Comparison of ENCODE assay signal across 26 cellular contexts in genomic region chr9:119758241-119758640, GRCh38.
"Had no signal": no experiment of that assay in that cellular context is flagged by ENCODE, and none has a peak within 500 bp of the region (broad histone marks: within the 10 kb centered on the region; RNA-seq: fewer than 3 reads in every experiment).

No MANE protein-coding gene starts in this region.

- DNase-seq: activated CD4-positive, alpha-beta memory T cell treated with anti-CD3 and anti-CD28 coated beads for 36 hours; activated CD4-positive, alpha-beta T cell treated with anti-CD3 and anti-CD28 coated beads for 48 hours; activated CD8-positive, alpha-beta memory T cell treated with anti-CD3 and anti-CD28 coated beads, Interleukin-2, amount 50 U/mL, for 48 hours; activated gamma-delta T cell; activated naive CD4-positive, alpha-beta T cell treated with anti-CD3 and anti-CD28 coated beads, Interleukin-2, amount 10 ng/mL, durations not matched to agents 7 days and 5 days; activated naive CD8-positive, alpha-beta T cell treated with anti-CD3 and anti-CD28 coated beads, Interleukin-2, amount 10 ng/mL, durations not matched to agents 7 days and 5 days; activated T-cell treated with anti-CD3 and anti-CD28 coated beads, Interleukin-2, amount 50 U/mL, for 24 hours; cerebellar nuclear complex; colonic mucosa; effector memory CD4-positive, alpha-beta T cell; erythroblast; gastrocnemius medialis; glutamatergic neuron; islet precursor cell; left ventricle myocardium inferior; mesendoderm; mucosa of descending colon; right cardiac atrium; stimulated activated CD4-positive, alpha-beta T cell treated with anti-CD3 and anti-CD28 coated beads, Interleukin-15, amount 100 ng/mL, for 24 hours; stimulated activated CD4-positive, alpha-beta T cell treated with anti-CD3 and anti-CD28 coated beads, Interleukin-2, amount 100 ng/mL, for 24 hours; stimulated activated naive B cell treated with anti-CD40 and anti-IgM and Interleukin-4, amounts not matched to agents 10 μg/mL and 1 μg/mL and 100 μg/mL, for 72 hours had no signal

- H3K9me3 ChIP-seq: ascending aorta, colonic mucosa, gastrocnemius medialis, left ventricle myocardium inferior, mucosa of descending colon, suprapubic skin, tibial nerve had no signal

- H3K4me3 ChIP-seq: ascending aorta, cardiac muscle cell, colonic mucosa, gastrocnemius medialis, left ventricle myocardium inferior, lung, mucosa of descending colon, suprapubic skin, tibial nerve had no signal

- H3K36me3 ChIP-seq: ascending aorta, cardiac muscle cell, colonic mucosa, gastrocnemius medialis, left ventricle myocardium inferior, suprapubic skin, tibial nerve had no signal

- H3K27ac ChIP-seq: ascending aorta, cardiac muscle cell, colonic mucosa, gastrocnemius medialis, left ventricle myocardium inferior, suprapubic skin, tibial nerve had no signal

- H3K4me1 ChIP-seq: ascending aorta, colonic mucosa, gastrocnemius medialis, left ventricle myocardium inferior, suprapubic skin, tibial nerve had no signal
